Comparison of ENCODE assay signal across 10 cellular contexts in genomic region chr20:25858495-25859425, GRCh38.
DNase-seq lines count a peak whose midpoint lies in the region; ATAC-seq and TF ChIP-seq lines count a peak whose summit lies in the region.
"Had no signal": no experiment of that assay in that cellular context is flagged by ENCODE, and none has a peak within 500 bp of the region (broad histone marks: within the 10 kb centered on the region; RNA-seq: fewer than 3 reads in every experiment).

No MANE protein-coding gene starts in this region.

- DNase-seq in CD4-positive, CD25-positive, alpha-beta regulatory T cell, result no peak
- DNase-seq in GM23248 (no peak), coronary artery (ENCODE audit: low spot score) (no peak), osteocyte (ENCODE audit: extremely low spot score, unreplicated experiment) (peak; percentile 65), NCI-H69 (lab: John Stamatoyannopoulos, UW) (no peak), NCI-H2196 treated with DMSO at 0.1 percent for 48 hours (lab: John Stamatoyannopoulos, UW; ENCODE audit: unreplicated experiment) (no peak)

- H3K4me1 Mint-ChIP-seq in CD4-positive, CD25-positive, alpha-beta regulatory T cell, result peaks cover 0 to 69% (median 12%) of the 10 kb centered on the region in 4 donors
- H3K4me1 Mint-ChIP-seq in osteocyte (ENCODE audit: unreplicated experiment), result peaks cover 23% of the 10 kb centered on the region

- H3K9me3 ChIP-seq in CD4-positive, CD25-positive, alpha-beta regulatory T cell (ENCODE audit: control insufficient read depth in 2 of 2, low read length in 2 of 2), result no peaks in the 10 kb centered on the region
- H3K9me3 ChIP-seq in GM23248 (ENCODE audit: low read depth), result no peaks in the 10 kb centered on the region

- H3F3A ChIP-seq in GM23248 (ENCODE audit: insufficient read depth), result no peaks in the 10 kb centered on the region

- no peaks in the 10 kb centered on the region for H3K79me2 ChIP-seq in GM23248 (ENCODE audit: insufficient read depth)

- peaks cover 49% of the 10 kb centered on the region for H3K27me3 Mint-ChIP-seq in CD4-positive, CD25-positive, alpha-beta regulatory T cell
- H3K27me3 Mint-ChIP-seq in osteocyte (ENCODE audit: unreplicated experiment), result no peaks in the 10 kb centered on the region

- no peak for TF ChIP-seq CTCF in coronary artery (IDR thresholded peaks at IDR 0.05)
- no peak for TF ChIP-seq CTCF in osteocyte (IDR thresholded peaks at IDR 0.05)

- peak overlapping the region; percentile 68 for H3K9ac ChIP-seq in GM23248

- H3K36me3 ChIP-seq in CD4-positive, CD25-positive, alpha-beta regulatory T cell (ENCODE audit: control insufficient read depth, insufficient read depth, low read length), result no peaks in the 10 kb centered on the region
- H3K36me3 ChIP-seq in GM23248 (ENCODE audit: low read depth), result no peaks in the 10 kb centered on the region

- WGBS in GM23248 (ENCODE audit: low coverage in 1 of 2, low lambda C conversion rate in 2 of 2, missing lambda C conversion rate in 2 of 2), 2 experiments, result 26 to 29% methylated on average over 31 to 36 of the region's 37 CpGs

- H3K9me3 Mint-ChIP-seq in CD4-positive, CD25-positive, alpha-beta regulatory T cell, result peaks cover 0 to 3% (median 0%) of the 10 kb centered on the region in 7 donors
- no peaks in the 10 kb centered on the region for H3K9me3 Mint-ChIP-seq in osteocyte (ENCODE audit: unreplicated experiment)
- H3K9me3 Mint-ChIP-seq: T-cell had no signal

- peak overlapping the region; percentile 94 for H3K4me2 ChIP-seq in GM23248 (ENCODE audit: unreplicated experiment)

- H4K20me1 ChIP-seq in GM23248 (ENCODE audit: insufficient read depth), result no peaks in the 10 kb centered on the region

- H2AFZ ChIP-seq in GM23248, result peak overlapping the region; percentile 86

- no peaks in the 10 kb centered on the region for H3K9me2 ChIP-seq in GM23248 (ENCODE audit: insufficient read depth)

- H3K4me3 ChIP-seq in CD4-positive, CD25-positive, alpha-beta regulatory T cell (ENCODE audit: low read depth, low read length), result no peak overlapping the region
- peak overlapping the region; percentile 71 for H3K4me3 ChIP-seq in GM23248
- H3K4me3 ChIP-seq in coronary artery, result peak overlapping the region; percentile 61

- in situ Hi-C loops in GM23248 (cut with MboI), result loop anchor here (25.0 kb wide), 4 partner anchors 171 to 871 kb away; partner anchors contain the start of genes APMAP, GINS1 and ZNF337

- no peaks in the 10 kb centered on the region for H3K36me3 Mint-ChIP-seq in CD4-positive, CD25-positive, alpha-beta regulatory T cell
- H3K36me3 Mint-ChIP-seq in osteocyte (ENCODE audit: unreplicated experiment), result no peaks in the 10 kb centered on the region
- H3K36me3 Mint-ChIP-seq: T-cell had no signal

- ATAC-seq in CD4-positive, CD25-positive, alpha-beta regulatory T cell (ENCODE audit: low read depth in 2 of 2), result no peak
- ATAC-seq in GM18498 (IDR thresholded peaks at IDR 0.05; ENCODE audit: unreplicated experiment) (no peak), GM19397 (IDR thresholded peaks at IDR 0.05; ENCODE audit: unreplicated experiment) (no peak)

- peaks cover 40% of the 10 kb centered on the region for H3K4me1 ChIP-seq in CD4-positive, CD25-positive, alpha-beta regulatory T cell (ENCODE audit: control insufficient read depth, insufficient read depth, low read length, poor library complexity, severe bottlenecking)
- no peaks in the 10 kb centered on the region; the same call in 1 of the 2 replicates for H3K4me1 ChIP-seq in GM23248 (ENCODE audit: insufficient read depth)

- peak overlapping the region in 3 of 4 donors; percentile 39 to 86 (median 85) for H3K4me3 Mint-ChIP-seq in CD4-positive, CD25-positive, alpha-beta regulatory T cell
- no peak overlapping the region for H3K4me3 Mint-ChIP-seq in osteocyte (ENCODE audit: unreplicated experiment)

- peaks cover 4% of the 10 kb centered on the region for H3K27me3 ChIP-seq in CD4-positive, CD25-positive, alpha-beta regulatory T cell (ENCODE audit: control insufficient read depth, insufficient read depth, low read length)
- peaks cover 9% of the 10 kb centered on the region for H3K27me3 ChIP-seq in GM23248 (replicated peaks; ENCODE audit: insufficient read depth)

- H3K27ac ChIP-seq in CD4-positive, CD25-positive, alpha-beta regulatory T cell (ENCODE audit: insufficient read depth, low read length, poor library complexity, severe bottlenecking), result no peak overlapping the region
- H3K27ac ChIP-seq in GM23248, result no peak overlapping the region
- no peak overlapping the region for H3K27ac ChIP-seq in coronary artery
- H3K27ac ChIP-seq: HL-60 had no signal

- no peak overlapping the region for H3K27ac Mint-ChIP-seq in CD4-positive, CD25-positive, alpha-beta regulatory T cell
- H3K27ac Mint-ChIP-seq in osteocyte (ENCODE audit: unreplicated experiment), result no peak overlapping the region
- H3K27ac Mint-ChIP-seq: T-cell had no signal
